In the genomic region with DNA sequence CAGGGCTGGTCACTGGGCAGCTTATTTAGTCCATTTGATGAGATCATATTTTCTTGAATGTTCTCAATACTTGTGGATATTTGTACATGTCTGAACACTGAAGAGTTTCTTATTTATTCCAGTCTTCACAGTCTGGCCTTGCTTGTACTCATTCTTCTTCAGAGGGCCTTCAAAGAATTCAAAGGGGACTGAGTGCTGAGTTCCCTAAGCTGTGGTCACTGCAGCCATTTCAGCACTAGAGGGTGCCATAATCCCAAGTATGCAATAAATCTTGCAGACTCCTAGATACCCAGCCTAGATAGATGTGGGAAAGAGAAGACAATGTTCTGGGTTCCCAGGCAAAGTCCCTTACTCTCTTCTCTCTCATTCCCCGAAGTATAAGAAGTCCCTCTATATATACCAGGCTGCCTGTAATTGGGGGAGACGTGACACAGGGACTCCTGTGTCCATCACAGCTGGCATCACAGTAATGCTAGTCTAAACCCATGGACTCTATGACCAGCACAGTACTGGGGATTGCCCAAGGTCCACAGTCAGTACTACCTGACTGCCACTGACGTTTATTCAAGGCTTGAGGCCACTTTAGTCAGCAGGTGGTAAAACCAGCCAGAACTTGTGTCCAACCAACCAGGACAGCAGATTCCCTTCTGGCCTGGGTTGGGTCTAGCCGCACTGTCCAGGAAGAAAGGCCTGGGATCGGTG, we compare ENCODE assay signal across 8 cellular contexts. TPM values are rescaled to one million over a fixed set of nuclear protein-coding genes. Genes with fewer than 3 reads are reported as not detected.
A peak's percentile ranks its signal among the peaks of the same experiment; 100 is the strongest.
DNase-seq lines count a peak whose midpoint lies in the region; ATAC-seq, FAIRE-seq and TF ChIP-seq lines count a peak whose summit lies in the region.

No MANE protein-coding gene starts in this region.

- no peaks in the 10 kb centered on the region for H3K4me1 ChIP-seq in uterus

- H3K9me3 Mint-ChIP-seq in stimulated activated memory B cell treated with anti-CD40 and anti-IgM and Interleukin-4, amounts not matched to agents 10 μg/mL and 1 μg/mL and 100 μg/mL, for 72 hours: peaks cover 30% of the 10 kb centered on the region

- H3K36me3 ChIP-seq in uterus: no peaks in the 10 kb centered on the region

- no peak overlapping the region for H3K4me3 Mint-ChIP-seq in stimulated activated memory B cell treated with anti-CD40 and anti-IgM and Interleukin-4, amounts not matched to agents 10 μg/mL and 1 μg/mL and 100 μg/mL, for 72 hours

- no peak overlapping the region for H3K27ac ChIP-seq in uterus

- H3K27ac Mint-ChIP-seq in stimulated activated memory B cell treated with anti-CD40 and anti-IgM and Interleukin-4, amounts not matched to agents 10 μg/mL and 1 μg/mL and 100 μg/mL, for 72 hours: no peak overlapping the region

- DNase-seq in AG10803 (ENCODE audit: low read depth): peak; percentile 23
- peak; percentile 41 for DNase-seq in GM13977 (ENCODE audit: low spot score)
- peak; percentile 7 for DNase-seq in RCC 7860 (ENCODE audit: low spot score)
- peak; percentile 70 to 77 for DNase-seq in erythroblast (lab: John Stamatoyannopoulos, UW)
- no peak for DNase-seq in uterus
- no peak for DNase-seq in NCI-H187 treated with DMSO at 0.1 percent for 48 hours (lab: John Stamatoyannopoulos, UW)

- H3K4me3 ChIP-seq in AG10803 (ENCODE audit: low read length) (no peak overlapping the region), uterus (no peak overlapping the region)

- no peak for FAIRE-seq in RCC 7860 (lab: Jason Lieb, UNC)

- in situ Hi-C loops in GM13977 (cut with MboI; ENCODE audit: low pct_unique_long_range_greater_than_20kb, low sequenced_read_pairs, unreplicated experiment): no loop called here

- TF ChIP-seq POLR2A in erythroblast (IDR thresholded peaks at IDR 0.05; ENCODE audit: low read length) (no peak), uterus (IDR thresholded peaks at IDR 0.05) (no peak)

- peaks cover 74% of the 10 kb centered on the region for H3K36me3 Mint-ChIP-seq in stimulated activated memory B cell treated with anti-CD40 and anti-IgM and Interleukin-4, amounts not matched to agents 10 μg/mL and 1 μg/mL and 100 μg/mL, for 72 hours

- H3K27me3 ChIP-seq in uterus: no peaks in the 10 kb centered on the region

- ATAC-seq in GM21528 (IDR thresholded peaks at IDR 0.05; ENCODE audit: low FRiP score, unreplicated experiment): no peak
- no peak for ATAC-seq in stimulated activated memory B cell treated with anti-CD40 and anti-IgM and Interleukin-4, amounts not matched to agents 10 μg/mL and 1 μg/mL and 100 μg/mL, for 72 hours

- intact Hi-C loops in uterus (cut with DNase I; ENCODE audit: low total_unique reads): no loop called here

- TF ChIP-seq CTCF in AG10803 (conservative IDR thresholded peaks at IDR 0.05; ENCODE audit: low read length) (peak; percentile 45), GM13977 (IDR thresholded peaks at IDR 0.05; ENCODE audit: extremely low read depth, insufficient read depth, missing control alignments) (peak; percentile 69), uterus (IDR thresholded peaks at IDR 0.05) (no peak)

- H3K9me3 ChIP-seq in uterus: peaks cover 2 to 63% of the 10 kb centered on the region in 2 donors

- no peaks in the 10 kb centered on the region for H3K4me1 Mint-ChIP-seq in stimulated activated memory B cell treated with anti-CD40 and anti-IgM and Interleukin-4, amounts not matched to agents 10 μg/mL and 1 μg/mL and 100 μg/mL, for 72 hours

- no peaks in the 10 kb centered on the region for H3K27me3 Mint-ChIP-seq in stimulated activated memory B cell treated with anti-CD40 and anti-IgM and Interleukin-4, amounts not matched to agents 10 μg/mL and 1 μg/mL and 100 μg/mL, for 72 hours

RNA-seq across cellular contexts. Expression of a gene that starts 8.9 kb away (rescaled TPM):
- total RNA-seq in uterus: 1 to 10 TPM in 2 of 4 donors, under 1 TPM in 1, not detected in 1; under 0.01 to 2.2 (median 2.0) TPM

RNA-seq across cellular contexts. Expression of a gene that starts 11.5 kb away (rescaled TPM):
- total RNA-seq in uterus: 10 to 100 TPM in 3 of 4 donors, 1 to 10 TPM in 1; 7.2 to 48.0 (median 12.6) TPM

RNA-seq across cellular contexts. Expression of a gene that starts 21.7 kb away (rescaled TPM):
- 10 to 100 TPM in 3 of 4 donors, 1 to 10 TPM in 1; 2.6 to 69.4 (median 16.9) TPM for total RNA-seq in uterus

RNA-seq across cellular contexts. Expression of a gene that starts 30.7 kb away (rescaled TPM):
- total RNA-seq in uterus: 10 to 100 TPM in 3 of 4 donors, under 1 TPM in 1; 0.88 to 31.1 (median 11.6) TPM

RNA-seq across cellular contexts. Expression of a gene that starts 33.9 kb away (rescaled TPM):
- 10 to 100 TPM in 3 of 4 donors, 1 to 10 TPM in 1; 2.9 to 34.3 (median 17.0) TPM for total RNA-seq in uterus

Comparison
In these comparisons a context has a peak if more than half of its experiments do, and no peak if none do; other contexts are left out.
1. DNase-seq: peak in AG10803 (single experiment), GM13977 (single experiment), RCC 7860 (single experiment) and erythroblast (2 of 2); none in uterus (0 of 2) and NCI-H187 treated with DMSO at 0.1 percent for 48 hours (single experiment).
2. CTCF ChIP-seq: peak in AG10803 (single experiment) and GM13977 (single experiment); none in uterus (0 of 4).